Comparison of ENCODE assay signal across 8 cellular contexts in the genomic region with DNA sequence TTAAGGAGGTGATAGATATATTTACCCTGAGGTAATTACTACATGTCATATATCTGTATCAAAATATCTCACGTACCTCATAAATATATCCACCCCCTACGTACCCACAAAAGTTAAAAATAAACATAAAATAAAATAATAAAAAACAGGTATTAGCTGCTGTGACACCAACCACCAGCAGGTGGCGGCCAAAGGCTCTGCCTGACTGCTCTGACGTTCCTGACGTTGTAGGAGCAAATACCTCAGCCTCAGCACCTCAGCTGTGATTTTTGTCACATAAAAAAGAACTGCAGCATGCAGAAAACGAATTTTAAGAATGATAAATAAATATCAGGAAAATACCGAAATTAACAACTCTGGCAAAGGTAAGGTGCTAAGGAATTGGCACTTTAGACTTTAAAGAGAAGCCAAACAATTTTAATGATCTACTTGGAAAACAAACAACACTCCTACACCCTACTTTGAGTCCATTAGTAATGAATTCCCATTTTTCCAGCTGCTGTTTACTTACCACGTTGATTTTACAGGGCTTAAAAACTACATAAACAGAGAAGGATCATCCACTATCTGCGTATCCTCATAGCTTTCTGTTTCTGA.
DNase-seq lines count a peak whose midpoint lies in the region; ATAC-seq and TF ChIP-seq lines count a peak whose summit lies in the region.

No MANE protein-coding gene starts in this region.

- no peak overlapping the region for H3K4me3 Mint-ChIP-seq in neural crest cell

- no peaks in the 10 kb centered on the region for H3K27me3 Mint-ChIP-seq in neural crest cell (ENCODE audit: low read depth)

- TF ChIP-seq POLR2A in erythroblast (IDR thresholded peaks at IDR 0.05; ENCODE audit: low read length) = no peak

- DNase-seq in ELR (ENCODE audit: low read depth) (peak; percentile 56), HFF-Myc (ENCODE audit: extremely low read depth, low read depth) (peak; percentile 19), NCI-H345 treated with DMSO at 0.1 percent for 48 hours (lab: John Stamatoyannopoulos, UW; ENCODE audit: unreplicated experiment) (peak; percentile 13), erythroblast (lab: John Stamatoyannopoulos, UW) (peak; percentile 37 to 62), neural crest cell (ENCODE audit: low read depth, low spot score) (peak; percentile 45), superior temporal gyrus (ENCODE audit: extremely low spot score) (peak; percentile 69)
- DNase-seq in activated CD8-positive, alpha-beta memory T cell treated with anti-CD3 and anti-CD28 coated beads for 24 hours = peak; percentile 76

- TF ChIP-seq CTCF in HFF-Myc (IDR thresholded peaks at IDR 0.05; ENCODE audit: low read depth, low read length, missing control alignments) (peak; percentile 88), neural crest cell (conservative IDR thresholded peaks at IDR 0.05) (peak; percentile 94)

- H3K4me1 Mint-ChIP-seq in neural crest cell = peaks cover 5% of the 10 kb centered on the region

- no peak overlapping the region for H3K27ac Mint-ChIP-seq in neural crest cell (ENCODE audit: unreplicated experiment)

- H3K4me3 ChIP-seq in HFF-Myc (replicated peaks; ENCODE audit: low read depth, low read length) = no peak overlapping the region

- peaks cover 4% of the 10 kb centered on the region for H3K9me3 Mint-ChIP-seq in neural crest cell

- ATAC-seq in HG02610 (IDR thresholded peaks at IDR 0.05; ENCODE audit: unreplicated experiment) = no peak

- peaks cover 4% of the 10 kb centered on the region for H3K36me3 Mint-ChIP-seq in neural crest cell (ENCODE audit: low read depth)

Comparison
In these comparisons a context has a peak if more than half of its experiments do, and no peak if none do; other contexts are left out.
1. DNase-seq: peak in every context shown above with its lines; median percentile 76 in activated CD8-positive, alpha-beta memory T cell treated with anti-CD3 and anti-CD28 coated beads for 24 hours; 69 in superior temporal gyrus; 56 in ELR; 50 in erythroblast; 45 in neural crest cell; 19 in HFF-Myc; 13 in NCI-H345 treated with DMSO at 0.1 percent for 48 hours.